ENCODE assay signal across 18 cellular contexts in genomic region chr10:79336739-79337138, GRCh38. TPM values are rescaled to one million over a fixed set of nuclear protein-coding genes. Genes with fewer than 3 reads are reported as not detected.
DNase-seq lines count a peak whose midpoint lies in the region; ATAC-seq and TF ChIP-seq lines count a peak whose summit lies in the region.
"Had no signal": no experiment of that assay in that cellular context is flagged by ENCODE, and none has a peak within 500 bp of the region (broad histone marks: within the 10 kb centered on the region; RNA-seq: fewer than 3 reads in every experiment).

No MANE protein-coding gene starts in this region.

- intact Hi-C loops in dorsolateral prefrontal cortex (cut with DNase I): no loop called here

- no peaks in the 10 kb centered on the region for H3K27me3 ChIP-seq in dorsolateral prefrontal cortex
- H3K27me3 ChIP-seq in suprapubic skin: no peaks in the 10 kb centered on the region

- ATAC-seq in stimulated activated effector memory CD8-positive, alpha-beta T cell treated with anti-CD3 and anti-CD28 coated beads, Interleukin-12 subunit alpha, Interleukin-12 subunit beta, amount 100 ng/mL, for 72 hours: no peak
- no peak for ATAC-seq in GM21786 (IDR thresholded peaks at IDR 0.05; ENCODE audit: unreplicated experiment)
- ATAC-seq in GM21529 (IDR thresholded peaks at IDR 0.05; ENCODE audit: unreplicated experiment): no peak
- ATAC-seq: left ventricle myocardium superior had no signal

- POLR2A ChIA-PET in HEK293 (lab: Yijun Ruan, JAX): no interaction called here

- H3K27ac ChIP-seq in HEK293 (ENCODE audit: extremely low read depth, low read depth, low read length) (no peak overlapping the region), dorsolateral prefrontal cortex (peak overlapping the region; percentile 72 to 100 (median 98)), suprapubic skin (no peak overlapping the region)

- H3K4me1 ChIP-seq in HEK293 (ENCODE audit: control insufficient read depth, insufficient read depth, low read length) (no peaks in the 10 kb centered on the region), suprapubic skin (peaks cover 4% of the 10 kb centered on the region)

- TF ChIP-seq CTCF in HEK293 (tag by site-specific recombination; IDR thresholded peaks at IDR 0.05) (no peak), dorsolateral prefrontal cortex (IDR thresholded peaks at IDR 0.05 in 54 of 56, conservative IDR thresholded peaks at IDR 0.05 in 2 of 56; ENCODE audit: low read depth in 1 of 56, partially characterized antibody in 56 of 56) (no peak), suprapubic skin (IDR thresholded peaks at IDR 0.05) (no peak)

- TF ChIP-seq EP300 in suprapubic skin (IDR thresholded peaks at IDR 0.05): no peak

- H3K4me1 Mint-ChIP-seq in stimulated activated effector memory CD8-positive, alpha-beta T cell treated with anti-CD3 and anti-CD28 coated beads, Interleukin-12 subunit alpha, Interleukin-12 subunit beta, amount 100 ng/mL, for 72 hours: peaks cover 40% of the 10 kb centered on the region

- TF ChIP-seq POLR2A in suprapubic skin (IDR thresholded peaks at IDR 0.05): no peak

- H3K36me3 ChIP-seq in HEK293 (ENCODE audit: control insufficient read depth in 2 of 2, insufficient read depth in 1 of 2, low read length in 2 of 2) (no peaks in the 10 kb centered on the region), suprapubic skin (no peaks in the 10 kb centered on the region)

- H3K9me3 Mint-ChIP-seq in stimulated activated effector memory CD8-positive, alpha-beta T cell treated with anti-CD3 and anti-CD28 coated beads, Interleukin-12 subunit alpha, Interleukin-12 subunit beta, amount 100 ng/mL, for 72 hours: no peaks in the 10 kb centered on the region
- H3K9me3 Mint-ChIP-seq: central memory CD8-positive, alpha-beta T cell had no signal

- peaks cover 5% of the 10 kb centered on the region for H3K36me3 Mint-ChIP-seq in stimulated activated effector memory CD8-positive, alpha-beta T cell treated with anti-CD3 and anti-CD28 coated beads, Interleukin-12 subunit alpha, Interleukin-12 subunit beta, amount 100 ng/mL, for 72 hours

- CTCF ChIA-PET in HEK293 (lab: Yijun Ruan, JAX): interaction anchor here (0.6 to 1.1 kb wide), 2 partner anchors 10 to 154 kb away, joined by 3 read pairs; partner anchors contain the start of gene PPIF

- H3K9me3 ChIP-seq in HEK293 (ENCODE audit: control insufficient read depth, insufficient read depth, low read depth, low read length): no peaks in the 10 kb centered on the region
- H3K9me3 ChIP-seq in suprapubic skin: no peaks in the 10 kb centered on the region

- H3K27ac Mint-ChIP-seq in stimulated activated effector memory CD8-positive, alpha-beta T cell treated with anti-CD3 and anti-CD28 coated beads, Interleukin-12 subunit alpha, Interleukin-12 subunit beta, amount 100 ng/mL, for 72 hours: peak overlapping the region; percentile 67
- H3K27ac Mint-ChIP-seq: B cell had no signal

- H3K4me3 ChIP-seq in HEK293 (ENCODE audit: low read depth, low read length) (no peak overlapping the region), dorsolateral prefrontal cortex (no peak overlapping the region), suprapubic skin (no peak overlapping the region)

- 58% methylated on average over 4 of the region's 7 CpGs for WGBS in suprapubic skin

- DNase-seq in NCI-H345 (lab: John Stamatoyannopoulos, UW) (peak; percentile 64), dorsolateral prefrontal cortex (peak in 3 of 10 donors; percentile 24 to 48 (median 33)), suprapubic skin (ENCODE audit: low spot score in 2 of 2) (no peak)
- DNase-seq in stimulated activated effector memory CD8-positive, alpha-beta T cell treated with anti-CD3 and anti-CD28 coated beads, Interleukin-12 subunit alpha, Interleukin-12 subunit beta, amount 100 ng/mL, for 72 hours (ENCODE audit: low spot score in 2 of 2): no peak
- DNase-seq: Karpas-422; left ventricle myocardium superior; NCI-H1436 treated with DMSO at 0.1 percent for 48 hours; NCI-H524 treated with DMSO at 0.1 percent for 48 hours; occipital lobe; SIG-M5; stimulated activated CD4-positive, alpha-beta T cell treated with anti-CD3 and anti-CD28 coated beads, Interleukin-2, amount 100 ng/mL, for 48 hours; T-helper 2 cell had no signal

- no peak overlapping the region for H3K4me3 Mint-ChIP-seq in stimulated activated effector memory CD8-positive, alpha-beta T cell treated with anti-CD3 and anti-CD28 coated beads, Interleukin-12 subunit alpha, Interleukin-12 subunit beta, amount 100 ng/mL, for 72 hours
- H3K4me3 Mint-ChIP-seq: activated T-helper 1 cell treated with anti-CD3 and anti-CD28 coated beads, Interleukin-12 subunit alpha, Interleukin-12 subunit beta, Interleukin-2, Interleukin-4 antibody, amounts not matched to agents 30 ng/mL and 10 ng/mL and 1 ng/mL, durations not matched to agents 14 hours and 24 hours and 36 hours; B cell; central memory CD8-positive, alpha-beta T cell had no signal

TF ChIP-seq in HEK293, 187 proteins besides CTCF, POLR2A, EP300 and RAD21 (continues in another document):
- TF ChIP-seq GLIS2 (tag by site-specific recombination; IDR thresholded peaks at IDR 0.05): peak; percentile 45; the same call in 1 of the 2 replicates
- peak; percentile 56; the same call in 1 of the 2 replicates for TF ChIP-seq ZNF600 (tag by site-specific recombination; IDR thresholded peaks at IDR 0.05)
- no peak for TF ChIP-seq ZNF10 (tag by site-specific recombination; IDR thresholded peaks at IDR 0.05)
- TF ChIP-seq ZSCAN18 (tag by site-specific recombination; IDR thresholded peaks at IDR 0.05): no peak
- TF ChIP-seq FEZF1 (tag by site-specific recombination; IDR thresholded peaks at IDR 0.05): 0 out of 2 replicates have a peak, but pooled peaks have one; percentile 7
- 0 out of 2 replicates have a peak, but pooled peaks have one; percentile 48 for TF ChIP-seq REST (tag by site-specific recombination; IDR thresholded peaks at IDR 0.05)
- no peak for TF ChIP-seq BCL11A (tag by site-specific recombination; IDR thresholded peaks at IDR 0.05; ENCODE audit: low read depth)
- no peak for TF ChIP-seq ZNF366 (tag by site-specific recombination; conservative IDR thresholded peaks at IDR 0.05)
- peak; percentile 52; the same call in 1 of the 2 replicates for TF ChIP-seq KLF17 (tag by site-specific recombination; IDR thresholded peaks at IDR 0.05)
- TF ChIP-seq SCRT2 (tag by site-specific recombination; IDR thresholded peaks at IDR 0.05): peak; percentile 59
- peak; percentile 89 for TF ChIP-seq GLIS1 (tag by site-specific recombination; IDR thresholded peaks at IDR 0.05)
- TF ChIP-seq KLF16 (tag by site-specific recombination; IDR thresholded peaks at IDR 0.05): no peak
- no peak for TF ChIP-seq ZNF221 (tag by site-specific recombination; IDR thresholded peaks at IDR 0.05; ENCODE audit: borderline replicate concordance)
- TF ChIP-seq IKZF3 (tag by site-specific recombination; IDR thresholded peaks at IDR 0.05): peak; percentile 50
- TF ChIP-seq ZNF423 (tag by site-specific recombination; IDR thresholded peaks at IDR 0.05): peak; percentile 88
- peak; percentile 99 for TF ChIP-seq ZIC2 (tag by site-specific recombination; IDR thresholded peaks at IDR 0.05)

RNA-seq across cellular contexts. Expression of gene PPIF, which starts 10.5 kb away (rescaled TPM):
- total RNA-seq in dorsolateral prefrontal cortex (10 to 100 TPM; 36.9 to 90.0 (median 52.6) TPM), suprapubic skin (10 to 100 TPM; 41.0 to 92.8 (median 71.1) TPM)

Comparison
In these comparisons a context has a peak if more than half of its experiments do, and no peak if none do; other contexts are left out.
1. H3K27ac ChIP-seq: peak in dorsolateral prefrontal cortex (59 of 59); none in HEK293 (single experiment) and suprapubic skin (single experiment).